In the genomic region with DNA sequence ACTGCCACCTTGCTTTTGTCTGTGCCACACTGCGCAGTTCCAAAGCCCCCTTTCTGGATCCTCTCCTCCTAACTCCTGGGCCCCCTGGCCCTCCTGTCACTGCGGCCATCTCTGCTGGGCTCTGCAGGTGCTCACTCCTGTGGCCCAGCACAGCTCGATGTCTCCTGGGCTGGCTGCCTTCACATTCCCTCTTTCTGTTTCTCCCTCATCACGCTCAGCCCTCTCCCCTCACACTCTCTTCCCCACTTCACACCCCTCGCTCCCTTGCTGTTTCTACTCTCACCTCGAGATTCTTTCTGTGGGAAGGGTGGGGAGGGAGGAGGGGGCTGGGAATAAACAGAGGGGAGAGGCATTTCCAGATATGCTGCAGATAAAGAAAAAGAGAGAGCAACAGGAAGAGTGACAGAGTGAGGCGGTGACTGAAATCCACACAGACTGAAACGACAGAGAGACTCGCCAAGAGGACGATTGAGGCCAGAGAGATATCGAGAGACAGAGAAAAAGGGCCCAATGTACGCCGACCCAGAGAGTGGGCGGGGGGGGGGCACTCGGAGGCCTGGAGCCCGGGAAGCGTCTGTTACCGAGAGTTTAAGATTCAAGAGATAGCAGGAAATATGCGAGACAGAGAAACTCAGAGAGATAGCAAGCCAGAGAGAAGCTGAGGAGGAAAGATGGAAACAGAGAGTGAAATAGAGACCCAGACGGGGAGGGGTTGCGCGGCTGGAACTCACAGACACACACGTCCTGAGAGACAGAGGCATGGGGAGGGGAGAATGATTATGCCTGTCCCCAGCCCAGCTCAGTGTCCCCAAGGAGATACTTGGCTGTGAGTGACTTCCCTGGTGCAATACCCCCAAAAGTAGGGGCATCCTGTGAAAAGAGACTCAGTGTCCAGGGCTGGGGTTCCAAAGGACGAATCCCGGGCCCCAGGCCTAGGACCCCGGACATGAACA, we compare ENCODE assay signal across 1 cellular context.
TF ChIP-seq lines count a peak whose summit lies in the region.

No MANE protein-coding gene starts in this region.

TF ChIP-seq in HEK293, 187 proteins besides CTCF, POLR2A, EP300 and RAD21 (continued from another document):
- no peak for TF ChIP-seq ZNF211 (tag by site-specific recombination; IDR thresholded peaks at IDR 0.05; ENCODE audit: low read depth)
